In the genomic region with DNA sequence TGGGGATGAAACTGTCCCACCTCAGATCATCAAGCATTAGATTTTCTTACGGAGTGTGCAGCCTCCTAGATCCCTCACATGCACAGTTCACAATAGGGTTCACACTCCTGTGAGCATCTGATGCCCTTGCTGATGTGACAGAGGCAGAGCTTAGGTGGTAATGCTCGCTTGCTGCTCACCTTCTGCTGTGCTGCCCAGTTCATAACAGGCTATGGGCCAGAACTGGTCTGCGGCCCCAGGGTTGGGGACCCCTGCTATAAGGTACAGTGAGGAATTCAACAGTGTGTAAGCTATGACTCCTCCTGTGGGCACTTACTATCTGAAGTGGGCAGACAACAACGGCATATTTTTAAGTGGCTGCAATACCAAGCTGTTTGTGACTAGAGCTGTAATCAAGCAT, we compare ENCODE assay signal across 8 cellular contexts.
"Had no signal": no experiment of that assay in that cellular context is flagged by ENCODE, and none has a peak within 500 bp of the region (broad histone marks: within the 10 kb centered on the region; RNA-seq: fewer than 3 reads in every experiment).

No MANE protein-coding gene starts in this region.

- H3K4me3 ChIP-seq: K562 had no signal

- H3K9me3 Mint-ChIP-seq: IgD-negative memory B cell had no signal

- H3K27me3 Mint-ChIP-seq: IgD-negative memory B cell had no signal

- ATAC-seq: HepG2, K562 had no signal

- H3K27ac ChIP-seq: HL-60, KMS-11 had no signal

- DNase-seq: IMR-90, KBM-7, KG1 had no signal

- H3K4me3 Mint-ChIP-seq: IgD-negative memory B cell had no signal
